In the genomic region with DNA sequence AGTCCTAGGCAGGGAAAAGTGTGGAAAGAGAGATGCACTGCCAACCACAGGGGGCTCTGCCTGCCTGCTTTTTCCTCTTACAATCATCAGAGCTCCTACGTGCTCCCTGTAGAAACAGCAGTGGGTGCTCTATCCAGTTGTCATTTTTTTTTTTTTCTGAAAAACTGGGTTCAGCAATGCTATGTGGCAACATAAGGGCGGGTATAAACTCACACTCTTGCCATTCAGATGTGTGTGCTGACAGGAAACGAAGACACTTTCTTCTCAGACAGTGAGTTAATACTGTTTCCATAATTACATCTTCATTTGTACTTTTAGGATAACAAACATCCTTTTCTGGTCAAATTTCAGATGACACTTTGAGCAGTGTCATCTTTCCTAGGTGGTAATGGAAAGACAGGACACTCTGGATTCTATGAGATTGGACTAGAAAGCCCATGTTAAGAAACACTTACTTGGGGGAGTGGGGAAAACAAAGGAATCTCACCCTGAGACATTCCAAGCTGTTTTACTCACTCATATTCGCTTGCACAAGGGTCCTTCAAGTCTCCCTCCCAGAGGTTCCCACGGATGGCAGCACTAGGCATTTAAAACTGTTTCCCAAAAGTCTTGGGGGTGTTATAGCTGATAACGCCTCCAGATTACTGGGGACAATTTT, we compare ENCODE assay signal across 21 cellular contexts. TPM values are rescaled to one million over a fixed set of nuclear protein-coding genes. Genes with fewer than 3 reads are reported as not detected.
A peak's percentile ranks its signal among the peaks of the same experiment; 100 is the strongest.
DNase-seq lines count a peak whose midpoint lies in the region; ATAC-seq and TF ChIP-seq lines count a peak whose summit lies in the region.
"Had no signal": no experiment of that assay in that cellular context is flagged by ENCODE, and none has a peak within 500 bp of the region (broad histone marks: within the 10 kb centered on the region; RNA-seq: fewer than 3 reads in every experiment).

No MANE protein-coding gene starts in this region.

- no peak overlapping the region for H2AFZ ChIP-seq in OCI-LY7 (ENCODE audit: low read length)

- no peaks in the 10 kb centered on the region for H3K9me2 ChIP-seq in OCI-LY7 (ENCODE audit: insufficient read depth, low read length)

- POLR2A ChIA-PET in OCI-LY7 (lab: Charles Lee) = interaction anchor here (1.0 to 1.2 kb wide), 3 partner anchors 13 to 38 kb away, joined by 3 to 4 read pairs (median 3); no protein-coding TSS in a partner anchor

- H3K27ac ChIP-seq in OCI-LY7 (ENCODE audit: low read depth, low read length, poor library complexity, severe bottlenecking) (no peak overlapping the region), prostate gland (no peak overlapping the region)
- H3K27ac ChIP-seq: body of pancreas, epithelial cell of prostate, gastrocnemius medialis, spleen, tibial nerve had no signal

- TF ChIP-seq POLR2A in prostate gland (IDR thresholded peaks at IDR 0.05) = no peak

- no peak overlapping the region for H3K4me2 ChIP-seq in OCI-LY7 (ENCODE audit: low read length)

- H3K27me3 ChIP-seq in prostate gland (replicated peaks; ENCODE audit: insufficient read depth) = no peaks in the 10 kb centered on the region
- H3K27me3 ChIP-seq: body of pancreas, gastrocnemius medialis, spleen, tibial nerve had no signal

- intact Hi-C loops in OCI-LY7 (cut with micrococcal nuclease; ENCODE audit: unreplicated experiment) = no loop called here
- intact Hi-C loops in posterior cingulate gyrus (cut with DNase I) = no loop called here
- intact Hi-C loops in prostate gland (cut with DNase I) = no loop called here

- CTCF ChIA-PET in OCI-LY7 (lab: Charles Lee; ENCODE audit: unreplicated experiment) = no interaction called here

- H3K79me2 ChIP-seq in OCI-LY7 (ENCODE audit: insufficient read depth, low read depth, low read length) = no peaks in the 10 kb centered on the region

- TF ChIP-seq CTCF in OCI-LY7 (conservative IDR thresholded peaks at IDR 0.05; ENCODE audit: low read length) (no peak), choroid plexus epithelial cell (conservative IDR thresholded peaks at IDR 0.05; ENCODE audit: low read depth, low read length) (peak; percentile 29), prostate gland (IDR thresholded peaks at IDR 0.05) (no peak)

- DNase-seq in EL = peak; percentile 60
- DNase-seq in OCI-LY7 (ENCODE audit: low spot score) = no peak
- peak; percentile 78 for DNase-seq in choroid plexus epithelial cell (ENCODE audit: low read depth)
- DNase-seq in non-pigmented ciliary epithelial cell (ENCODE audit: low read depth) = peak; percentile 55
- no peak for DNase-seq in posterior cingulate gyrus
- no peak for DNase-seq in prostate gland (ENCODE audit: low spot score)
- no peak for DNase-seq in NCI-H146 treated with DMSO at 0.1 percent for 48 hours (lab: John Stamatoyannopoulos, UW; ENCODE audit: unreplicated experiment)
- DNase-seq: body of pancreas; dermis blood vessel endothelial cell; DMS79; gastrocnemius medialis; kidney; NCI-H1436 treated with DMSO at 0.1 percent for 48 hours; NCI-H2171 treated with DMSO at 0.1 percent for 48 hours; spleen; stimulated activated CD4-positive, alpha-beta T cell treated with anti-CD3 and anti-CD28 coated beads, Interleukin-4, amount 100 ng/mL, for 4 hours; stimulated activated naive CD8-positive, alpha-beta T cell treated with anti-CD3 and anti-CD28 coated beads, Interleukin-15, amount 100 ng/mL, for 72 hours had no signal

- H3K4me3 ChIP-seq in OCI-LY7 (ENCODE audit: low read depth, low read length, poor library complexity, severe bottlenecking) (no peak overlapping the region), choroid plexus epithelial cell (ENCODE audit: low read depth, low read length) (no peak overlapping the region), prostate gland (no peak overlapping the region)
- H3K4me3 ChIP-seq: body of pancreas, gastrocnemius medialis, spleen, tibial nerve had no signal

- WGBS in prostate gland = 88% methylated on average over 6 of the region's 6 CpGs

- BruUV-seq in OCI-LY7 (replicated peaks; lab: Mats Ljungman, UMichigan) = TSS peak; percentile 10

- no peaks in the 10 kb centered on the region for H4K20me1 ChIP-seq in OCI-LY7 (ENCODE audit: insufficient read depth, low read length)

- no peaks in the 10 kb centered on the region for H3K9me3 ChIP-seq in OCI-LY7 (ENCODE audit: low read length)
- H3K9me3 ChIP-seq in prostate gland = no peaks in the 10 kb centered on the region
- H3K9me3 ChIP-seq: body of pancreas, gastrocnemius medialis, spleen, tibial nerve had no signal

- peaks cover 84% of the 10 kb centered on the region for H3K36me3 ChIP-seq in OCI-LY7 (ENCODE audit: insufficient read depth, low read length)
- H3K36me3 ChIP-seq in prostate gland = peaks cover 3 to 4% of the 10 kb centered on the region in 2 donors

- no peaks in the 10 kb centered on the region for H3K4me1 ChIP-seq in OCI-LY7 (ENCODE audit: insufficient read depth, low read length, poor library complexity, severe bottlenecking)
- H3K4me1 ChIP-seq in prostate gland (replicated peaks) = no peaks in the 10 kb centered on the region
- H3K4me1 ChIP-seq: body of pancreas, tibial nerve had no signal

- no peak for ATAC-seq in HG03442 (IDR thresholded peaks at IDR 0.05; ENCODE audit: unreplicated experiment)
- ATAC-seq: body of pancreas; gastrocnemius medialis; natural killer cell treated with Interleukin-12 subunit alpha and Interleukin-12 subunit beta and Interleukin-15 and Interleukin-18, amount 100 ng/mL, for 72 hours; stimulated activated naive CD8-positive, alpha-beta T cell treated with anti-CD3 and anti-CD28 coated beads, Interleukin-15, amount 100 ng/mL, for 72 hours had no signal

RNA-seq across cellular contexts. Expression of gene CCDC93, which starts 41.3 kb away (rescaled TPM):
- 25.6 and 28.2 TPM in 2 replicates for total RNA-seq in OCI-LY7 (2014; rRNA removed; shearing (Covaris generic))
- total RNA-seq in OCI-LY7 (2022) (50.0 and 53.8 TPM in 2 replicates), prostate gland (10 to 100 TPM in 1 of 2 donors, 1 to 10 TPM in 1; 9.6 to 39.8 TPM)

Comparison
In these comparisons a context has a peak if more than half of its experiments do, and no peak if none do; other contexts are left out.
1. DNase-seq: peak in EL (single experiment), choroid plexus epithelial cell (single experiment) and non-pigmented ciliary epithelial cell (single experiment); none in OCI-LY7 (single experiment), posterior cingulate gyrus (0 of 10), prostate gland (single experiment) and NCI-H146 treated with DMSO at 0.1 percent for 48 hours (single experiment).